20 cellular contexts compared by ENCODE assay signal in the genomic region with DNA sequence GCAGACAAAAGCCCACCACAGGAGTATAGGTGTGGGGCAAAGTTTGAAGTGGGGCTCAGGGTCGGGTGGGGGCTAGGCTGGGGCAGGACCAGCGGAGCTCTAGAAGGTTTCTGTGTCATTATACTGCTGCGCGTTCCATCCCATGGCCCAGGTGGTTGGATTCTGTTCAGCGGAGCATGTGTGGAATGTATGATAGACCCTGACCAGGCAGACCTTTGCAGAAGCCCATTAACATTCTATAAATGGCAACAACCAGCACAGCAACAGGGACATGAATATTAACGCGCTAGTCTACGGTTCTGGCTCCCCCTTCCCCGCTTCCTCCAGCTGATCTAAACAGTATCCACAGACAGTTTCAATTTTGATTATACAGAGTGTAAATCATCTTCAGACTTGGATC.
"Had no signal": no experiment of that assay in that cellular context is flagged by ENCODE, and none has a peak within 500 bp of the region (broad histone marks: within the 10 kb centered on the region; RNA-seq: fewer than 3 reads in every experiment).

No MANE protein-coding gene starts in this region.

- H3K27ac Mint-ChIP-seq: neural progenitor cell; progenitor cell of endocrine pancreas; stimulated activated effector memory CD8-positive, alpha-beta T cell treated with anti-CD3 and anti-CD28 coated beads, Interleukin-12 subunit alpha, Interleukin-12 subunit beta, amount 100 ng/mL, for 72 hours had no signal

- H3K4me2 ChIP-seq: neural progenitor cell had no signal

- H3K4me3 ChIP-seq: dorsolateral prefrontal cortex, lower lobe of right lung, neural progenitor cell, right atrium auricular region, thoracic aorta, tibial nerve, upper lobe of right lung, uterus had no signal

- H3K9ac ChIP-seq: neural progenitor cell, parathyroid adenoma had no signal

- DNase-seq: dorsolateral prefrontal cortex; effector CD4-positive, alpha-beta T cell; hippocampal formation; left colon; left ventricle myocardium superior; lower lobe of right lung; natural killer cell; stimulated activated CD4-positive, alpha-beta T cell treated with anti-CD3 and anti-CD28 coated beads, Interleukin-2, amount 100 ng/mL, for 24 hours; stimulated activated CD4-positive, alpha-beta T cell treated with anti-CD3 and anti-CD28 coated beads, Interleukin-4, amount 100 ng/mL, for 24 hours; stimulated activated naive CD8-positive, alpha-beta T cell treated with anti-CD3 and anti-CD28 coated beads, Interleukin-15, Interleukin-2, amounts not matched to agents 100 U/mL and 50 U/mL, for 24 hours; substantia nigra; upper lobe of right lung; uterus had no signal

- H3K27me3 ChIP-seq: right atrium auricular region, upper lobe of right lung, uterus had no signal

- H3K4me3 Mint-ChIP-seq: natural killer cell; stimulated activated effector memory CD8-positive, alpha-beta T cell treated with anti-CD3 and anti-CD28 coated beads, Interleukin-12 subunit alpha, Interleukin-12 subunit beta, amount 100 ng/mL, for 72 hours had no signal

- H3K36me3 Mint-ChIP-seq: natural killer cell, neural progenitor cell had no signal

- H3K27ac ChIP-seq: dorsolateral prefrontal cortex, lower lobe of right lung, neural progenitor cell, parathyroid adenoma, right atrium auricular region, thoracic aorta, tibial nerve, upper lobe of right lung, uterus had no signal

- H3K9me3 ChIP-seq: lower lobe of right lung, right atrium auricular region, thoracic aorta, tibial nerve, upper lobe of right lung, uterus had no signal

- H3K9me3 Mint-ChIP-seq: natural killer cell; neural progenitor cell; stimulated activated effector memory CD8-positive, alpha-beta T cell treated with anti-CD3 and anti-CD28 coated beads, Interleukin-12 subunit alpha, Interleukin-12 subunit beta, amount 100 ng/mL, for 72 hours had no signal

- H3K4me1 ChIP-seq: uterus had no signal

- H3K36me3 ChIP-seq: lower lobe of right lung, neural progenitor cell, right atrium auricular region, thoracic aorta, tibial nerve, upper lobe of right lung, uterus had no signal
